1 cellular context compared by ENCODE assay signal in the genomic region with DNA sequence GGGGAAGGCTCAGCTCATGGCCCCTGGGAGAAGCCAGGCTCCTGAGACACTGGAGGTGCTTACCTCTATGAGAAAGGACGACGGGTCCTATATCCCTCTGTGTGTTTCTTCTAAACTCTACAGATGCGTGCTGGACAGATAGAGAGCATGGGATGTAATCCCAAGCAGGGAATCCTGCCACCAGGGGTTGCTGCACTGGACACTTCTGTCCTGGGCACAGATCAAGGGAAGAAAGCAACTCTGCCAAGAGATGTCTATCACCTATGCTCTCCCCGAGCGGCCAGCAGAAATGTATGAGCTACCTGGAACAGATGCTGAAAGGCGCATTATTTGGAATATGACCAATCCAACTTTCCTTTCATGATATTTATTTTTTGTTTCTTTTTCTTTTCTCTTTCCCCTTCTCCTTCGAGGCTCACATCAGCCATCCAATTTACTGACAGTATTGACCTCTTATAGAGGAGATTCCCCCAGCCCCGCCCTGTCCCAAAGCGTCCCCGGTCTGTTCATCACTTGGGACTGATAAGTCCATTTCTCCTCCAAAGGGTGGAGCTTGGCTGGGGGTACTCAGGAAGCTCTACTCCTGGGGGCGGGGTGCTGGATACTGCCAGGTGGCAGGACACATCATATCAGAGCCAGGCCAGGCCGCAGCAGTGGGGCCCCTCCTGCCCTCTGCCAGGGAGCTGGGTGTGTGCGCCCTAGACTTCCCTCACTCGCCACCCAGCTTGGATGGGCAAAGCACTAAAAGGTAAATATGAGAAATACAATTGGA.
TF ChIP-seq lines count a peak whose summit lies in the region.

No MANE protein-coding gene starts in this region.

TF ChIP-seq in HepG2, 621 proteins besides CTCF, POLR2A, EP300 and RAD21 (continued from another document):
- TF ChIP-seq, protein P1, sequence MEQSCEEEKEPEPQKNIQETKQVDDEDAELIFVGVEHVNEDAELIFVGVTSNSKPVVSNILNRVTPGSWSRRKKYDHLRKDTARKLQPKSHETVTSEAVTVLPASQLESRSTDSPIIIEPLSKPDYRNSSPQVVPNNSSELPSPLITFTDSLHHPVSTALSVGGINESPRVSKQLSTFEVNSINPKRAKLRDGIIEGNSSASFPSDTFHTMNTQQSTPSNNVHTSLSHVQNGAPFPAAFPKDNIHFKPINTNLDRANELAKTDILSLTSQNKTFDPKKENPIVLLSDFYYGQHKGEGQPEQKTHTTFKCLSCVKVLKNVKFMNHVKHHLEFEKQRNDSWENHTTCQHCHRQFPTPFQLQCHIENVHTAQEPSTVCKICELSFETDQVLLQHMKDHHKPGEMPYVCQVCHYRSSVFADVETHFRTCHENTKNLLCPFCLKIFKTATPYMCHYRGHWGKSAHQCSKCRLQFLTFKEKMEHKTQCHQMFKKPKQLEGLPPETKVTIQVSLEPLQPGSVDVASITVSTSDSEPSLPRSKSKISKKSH (CRISPR knock-in tag; IDR thresholded peaks at IDR 0.05; ENCODE audit: borderline replicate concordance) = no peak
- TF ChIP-seq ZNF788 (CRISPR knock-in tag; IDR thresholded peaks at IDR 0.05; ENCODE audit: borderline replicate concordance) (no peak), ZNF556 (CRISPR knock-in tag; IDR thresholded peaks at IDR 0.05; ENCODE audit: borderline replicate concordance) (no peak), EED (CRISPR knock-in tag; IDR thresholded peaks at IDR 0.05) (no peak), ZFP1 (CRISPR knock-in tag; IDR thresholded peaks at IDR 0.05) (no peak)
- TF ChIP-seq, protein P2, sequence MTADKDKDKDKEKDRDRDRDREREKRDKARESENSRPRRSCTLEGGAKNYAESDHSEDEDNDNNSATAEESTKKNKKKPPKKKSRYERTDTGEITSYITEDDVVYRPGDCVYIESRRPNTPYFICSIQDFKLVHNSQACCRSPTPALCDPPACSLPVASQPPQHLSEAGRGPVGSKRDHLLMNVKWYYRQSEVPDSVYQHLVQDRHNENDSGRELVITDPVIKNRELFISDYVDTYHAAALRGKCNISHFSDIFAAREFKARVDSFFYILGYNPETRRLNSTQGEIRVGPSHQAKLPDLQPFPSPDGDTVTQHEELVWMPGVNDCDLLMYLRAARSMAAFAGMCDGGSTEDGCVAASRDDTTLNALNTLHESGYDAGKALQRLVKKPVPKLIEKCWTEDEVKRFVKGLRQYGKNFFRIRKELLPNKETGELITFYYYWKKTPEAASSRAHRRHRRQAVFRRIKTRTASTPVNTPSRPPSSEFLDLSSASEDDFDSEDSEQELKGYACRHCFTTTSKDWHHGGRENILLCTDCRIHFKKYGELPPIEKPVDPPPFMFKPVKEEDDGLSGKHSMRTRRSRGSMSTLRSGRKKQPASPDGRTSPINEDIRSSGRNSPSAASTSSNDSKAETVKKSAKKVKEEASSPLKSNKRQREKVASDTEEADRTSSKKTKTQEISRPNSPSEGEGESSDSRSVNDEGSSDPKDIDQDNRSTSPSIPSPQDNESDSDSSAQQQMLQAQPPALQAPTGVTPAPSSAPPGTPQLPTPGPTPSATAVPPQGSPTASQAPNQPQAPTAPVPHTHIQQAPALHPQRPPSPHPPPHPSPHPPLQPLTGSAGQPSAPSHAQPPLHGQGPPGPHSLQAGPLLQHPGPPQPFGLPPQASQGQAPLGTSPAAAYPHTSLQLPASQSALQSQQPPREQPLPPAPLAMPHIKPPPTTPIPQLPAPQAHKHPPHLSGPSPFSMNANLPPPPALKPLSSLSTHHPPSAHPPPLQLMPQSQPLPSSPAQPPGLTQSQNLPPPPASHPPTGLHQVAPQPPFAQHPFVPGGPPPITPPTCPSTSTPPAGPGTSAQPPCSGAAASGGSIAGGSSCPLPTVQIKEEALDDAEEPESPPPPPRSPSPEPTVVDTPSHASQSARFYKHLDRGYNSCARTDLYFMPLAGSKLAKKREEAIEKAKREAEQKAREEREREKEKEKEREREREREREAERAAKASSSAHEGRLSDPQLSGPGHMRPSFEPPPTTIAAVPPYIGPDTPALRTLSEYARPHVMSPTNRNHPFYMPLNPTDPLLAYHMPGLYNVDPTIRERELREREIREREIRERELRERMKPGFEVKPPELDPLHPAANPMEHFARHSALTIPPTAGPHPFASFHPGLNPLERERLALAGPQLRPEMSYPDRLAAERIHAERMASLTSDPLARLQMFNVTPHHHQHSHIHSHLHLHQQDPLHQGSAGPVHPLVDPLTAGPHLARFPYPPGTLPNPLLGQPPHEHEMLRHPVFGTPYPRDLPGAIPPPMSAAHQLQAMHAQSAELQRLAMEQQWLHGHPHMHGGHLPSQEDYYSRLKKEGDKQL (CRISPR knock-in tag; IDR thresholded peaks at IDR 0.05; ENCODE audit: low read depth) = no peak
